1 cellular context compared by ENCODE assay signal in the genomic region with DNA sequence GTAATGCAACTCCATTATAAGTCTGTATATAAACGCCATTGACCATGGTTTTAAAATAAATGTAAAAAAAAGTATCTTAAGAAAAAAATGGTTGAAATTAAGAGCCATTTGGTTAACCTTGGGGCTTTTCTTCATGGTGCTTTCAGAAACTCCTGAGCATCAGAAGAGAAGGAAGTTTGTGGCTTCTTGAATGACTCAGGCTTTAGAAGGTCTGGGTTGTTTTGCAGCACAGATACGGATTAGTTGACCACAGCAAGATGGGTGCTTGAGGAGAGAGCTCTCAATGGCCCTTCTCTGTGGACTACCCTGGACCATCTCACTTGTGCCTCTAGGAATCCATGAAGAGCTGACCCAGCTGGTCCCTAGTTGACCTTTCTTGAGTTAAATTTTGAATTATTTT.
TF ChIP-seq lines count a peak whose summit lies in the region.

No MANE protein-coding gene starts in this region.

TF ChIP-seq in GM12878, 131 proteins besides CTCF, POLR2A, EP300 and RAD21 (continued from another document):
- TF ChIP-seq, protein P1, sequence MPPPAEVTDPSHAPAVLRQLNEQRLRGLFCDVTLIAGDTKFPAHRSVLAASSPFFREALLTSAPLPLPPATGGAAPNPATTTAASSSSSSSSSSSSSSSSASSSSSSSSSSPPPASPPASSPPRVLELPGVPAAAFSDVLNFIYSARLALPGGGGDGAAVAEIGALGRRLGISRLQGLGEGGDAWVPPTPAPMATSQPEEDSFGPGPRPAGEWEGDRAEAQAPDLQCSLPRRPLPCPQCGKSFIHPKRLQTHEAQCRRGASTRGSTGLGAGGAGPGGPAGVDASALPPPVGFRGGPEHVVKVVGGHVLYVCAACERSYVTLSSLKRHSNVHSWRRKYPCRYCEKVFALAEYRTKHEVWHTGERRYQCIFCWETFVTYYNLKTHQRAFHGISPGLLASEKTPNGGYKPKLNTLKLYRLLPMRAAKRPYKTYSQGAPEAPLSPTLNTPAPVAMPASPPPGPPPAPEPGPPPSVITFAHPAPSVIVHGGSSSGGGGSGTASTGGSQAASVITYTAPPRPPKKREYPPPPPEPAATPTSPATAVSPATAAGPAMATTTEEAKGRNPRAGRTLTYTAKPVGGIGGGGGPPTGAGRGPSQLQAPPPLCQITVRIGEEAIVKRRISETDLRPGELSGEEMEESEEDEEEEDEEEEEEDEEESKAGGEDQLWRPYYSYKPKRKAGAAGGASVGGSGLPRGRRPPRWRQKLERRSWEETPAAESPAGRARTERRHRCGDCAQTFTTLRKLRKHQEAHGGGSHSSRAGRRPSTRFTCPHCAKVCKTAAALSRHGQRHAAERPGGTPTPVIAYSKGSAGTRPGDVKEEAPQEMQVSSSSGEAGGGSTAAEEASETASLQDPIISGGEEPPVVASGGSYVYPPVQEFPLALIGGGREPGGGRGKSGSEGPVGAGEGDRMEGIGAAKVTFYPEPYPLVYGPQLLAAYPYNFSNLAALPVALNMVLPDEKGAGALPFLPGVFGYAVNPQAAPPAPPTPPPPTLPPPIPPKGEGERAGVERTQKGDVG (CRISPR knock-in tag; IDR thresholded peaks at IDR 0.05), result no peak
- TF ChIP-seq MYB (IDR thresholded peaks at IDR 0.05; ENCODE audit: borderline replicate concordance, low read depth, low read length) (no peak), YY1 (IDR thresholded peaks at IDR 0.05; ENCODE audit: low read depth, low read length) (peak; percentile 43; the same call in 1 of the 2 replicates)
